ENCODE assay signal across 8 cellular contexts in the genomic region with DNA sequence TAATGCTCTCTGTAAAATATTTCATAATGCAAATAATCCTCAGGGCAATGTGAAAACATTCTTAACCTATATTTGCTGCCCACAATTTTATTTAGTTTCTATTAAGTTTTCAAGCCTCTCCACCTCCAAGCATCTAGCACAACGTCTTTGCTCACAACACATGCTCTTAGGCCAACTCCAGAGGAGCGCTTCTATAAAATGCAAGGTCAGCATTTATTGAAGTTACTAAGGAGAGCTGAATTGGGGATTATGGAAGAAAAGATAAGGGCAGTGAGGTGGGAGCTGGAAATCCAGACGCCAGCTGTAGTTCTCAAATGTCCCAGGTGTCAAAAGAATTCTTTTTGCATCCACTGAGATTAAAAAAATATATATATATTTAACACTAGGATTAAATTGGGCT. TPM values are rescaled to one million over a fixed set of nuclear protein-coding genes. Genes with fewer than 3 reads are reported as not detected.
DNase-seq lines count a peak whose midpoint lies in the region; ATAC-seq and TF ChIP-seq lines count a peak whose summit lies in the region.

No MANE protein-coding gene starts in this region.

- H3K27me3 Mint-ChIP-seq in CD14-positive monocyte (ENCODE audit: low read depth in 3 of 3) (peaks cover 0 to 2% (median 0%) of the 10 kb centered on the region in 3 donors), chondrocyte (ENCODE audit: low read depth) (no peaks in the 10 kb centered on the region)
- no peaks in the 10 kb centered on the region for H3K27me3 Mint-ChIP-seq in natural killer cell treated with Interleukin-12 subunit alpha and Interleukin-12 subunit beta and Interleukin-15 and Interleukin-18, amount 100 ng/mL, for 72 hours

- H3K27ac ChIP-seq in KOPT-K1 (ENCODE audit: low read depth, low read length, poor library complexity, severe bottlenecking) (peak overlapping the region; percentile 83), foreskin keratinocyte (no peak overlapping the region)

- TF ChIP-seq CTCF in CD14-positive monocyte (IDR thresholded peaks at IDR 0.05) (no peak), chondrocyte (IDR thresholded peaks at IDR 0.05) (no peak), foreskin keratinocyte (conservative IDR thresholded peaks at IDR 0.05) (no peak)

- H3K9me3 ChIP-seq in KOPT-K1 (ENCODE audit: insufficient read depth, low read length, poor library complexity, severe bottlenecking): peaks cover 26% of the 10 kb centered on the region

- H3K27ac Mint-ChIP-seq in CD14-positive monocyte (peak overlapping the region in 4 of 7 donors; percentile 33 to 63 (median 38)), chondrocyte (ENCODE audit: unreplicated experiment) (no peak overlapping the region)
- H3K27ac Mint-ChIP-seq in natural killer cell treated with Interleukin-12 subunit alpha and Interleukin-12 subunit beta and Interleukin-15 and Interleukin-18, amount 100 ng/mL, for 72 hours: peak overlapping the region; percentile 95

- no peaks in the 10 kb centered on the region for H3K27me3 ChIP-seq in foreskin keratinocyte

- no peaks in the 10 kb centered on the region for H3K4me1 ChIP-seq in foreskin keratinocyte

- ATAC-seq in natural killer cell treated with Interleukin-12 subunit alpha and Interleukin-12 subunit beta and Interleukin-15 and Interleukin-18, amount 100 ng/mL, for 72 hours: no peak
- ATAC-seq in foreskin keratinocyte (no peak), GM21447 (IDR thresholded peaks at IDR 0.05; ENCODE audit: unreplicated experiment) (no peak)

- peaks cover 16% of the 10 kb centered on the region for H3K36me3 ChIP-seq in KOPT-K1 (ENCODE audit: insufficient read depth, low read length)

- intact Hi-C loops in CD14-positive monocyte (cut with micrococcal nuclease): loop anchor here (5.0 to 10.0 kb wide), 4 partner anchors 144 to 647 kb away; a partner anchor contains a TSS

- peaks cover 21% of the 10 kb centered on the region for H3K4me1 Mint-ChIP-seq in CD14-positive monocyte
- H3K4me1 Mint-ChIP-seq in chondrocyte (ENCODE audit: low read depth): peaks cover 24% of the 10 kb centered on the region
- H3K4me1 Mint-ChIP-seq in natural killer cell treated with Interleukin-12 subunit alpha and Interleukin-12 subunit beta and Interleukin-15 and Interleukin-18, amount 100 ng/mL, for 72 hours (ENCODE audit: low read depth in 2 of 2): peaks cover 29 to 30% of the 10 kb centered on the region in 2 donors

- H3K9me3 Mint-ChIP-seq in CD14-positive monocyte (peaks cover 8 to 17% (median 10%) of the 10 kb centered on the region in 7 donors), chondrocyte (ENCODE audit: low read depth) (peaks cover 9% of the 10 kb centered on the region)
- peaks cover 4% of the 10 kb centered on the region for H3K9me3 Mint-ChIP-seq in natural killer cell treated with Interleukin-12 subunit alpha and Interleukin-12 subunit beta and Interleukin-15 and Interleukin-18, amount 100 ng/mL, for 72 hours

- no peak for DNase-seq in CD14-positive monocyte (ENCODE audit: low spot score)
- DNase-seq in chondrocyte (ENCODE audit: low spot score): no peak
- no peak for DNase-seq in natural killer cell treated with Interleukin-12 subunit alpha and Interleukin-12 subunit beta and Interleukin-15 and Interleukin-18, amount 100 ng/mL, for 72 hours (ENCODE audit: low spot score)
- no peak for DNase-seq in midbrain (lab: John Stamatoyannopoulos, UW)
- no peak for DNase-seq in foreskin keratinocyte
- no peak for DNase-seq in nucleus accumbens (lab: John Stamatoyannopoulos, UW)

- peak overlapping the region in 1 of 2 donors; percentile 94 for H3K4me3 Mint-ChIP-seq in CD14-positive monocyte
- H3K4me3 Mint-ChIP-seq in chondrocyte (ENCODE audit: unreplicated experiment): peak overlapping the region; percentile 93
- H3K4me3 Mint-ChIP-seq in natural killer cell treated with Interleukin-12 subunit alpha and Interleukin-12 subunit beta and Interleukin-15 and Interleukin-18, amount 100 ng/mL, for 72 hours: peak overlapping the region; percentile 87

- H3K36me3 Mint-ChIP-seq in CD14-positive monocyte (peaks cover 12 to 14% of the 10 kb centered on the region in 2 donors), chondrocyte (ENCODE audit: low read depth) (peaks cover 10% of the 10 kb centered on the region)
- H3K36me3 Mint-ChIP-seq in natural killer cell treated with Interleukin-12 subunit alpha and Interleukin-12 subunit beta and Interleukin-15 and Interleukin-18, amount 100 ng/mL, for 72 hours: peaks cover 8% of the 10 kb centered on the region

RNA-seq across cellular contexts. Expression of a gene that starts 1.0 kb away (rescaled TPM):
- 10 to 100 TPM; 11.5 to 14.9 TPM for polyA plus RNA-seq in CD14-positive monocyte
- 17.0 to 22.5 TPM (median 17.1 TPM) in 3 replicates for total RNA-seq in chondrocyte
- 10 to 100 TPM; 19.5 to 25.3 TPM for total RNA-seq in natural killer cell treated with Interleukin-12 subunit alpha and Interleukin-12 subunit beta and Interleukin-15 and Interleukin-18, amount 100 ng/mL, for 72 hours
- 17.8 and 18.9 TPM in 2 replicates for total RNA-seq in foreskin keratinocyte
- 7.6 and 8.6 TPM in 2 replicates for polyA plus RNA-seq in foreskin keratinocyte

RNA-seq across cellular contexts. Expression of a gene that starts 1.2 kb away (rescaled TPM):
- polyA plus RNA-seq in CD14-positive monocyte (1 to 10 TPM; 6.9 to 7.9 TPM), foreskin keratinocyte (4.7 and 6.2 TPM in 2 replicates)
- total RNA-seq in chondrocyte (18.0 to 22.2 TPM (median 22.2 TPM) in 3 replicates), foreskin keratinocyte (10.9 and 12.4 TPM in 2 replicates)
- total RNA-seq in natural killer cell treated with Interleukin-12 subunit alpha and Interleukin-12 subunit beta and Interleukin-15 and Interleukin-18, amount 100 ng/mL, for 72 hours: 10 to 100 TPM; 18.6 to 19.9 TPM

RNA-seq across cellular contexts. Expression of a gene that starts 59.3 kb away (rescaled TPM):
- polyA plus RNA-seq in CD14-positive monocyte (under 1 TPM in 1 of 2 donors, not detected in 1; 0.38 TPM), foreskin keratinocyte (not detected in 2 replicates)
- total RNA-seq in chondrocyte (0.27 to 0.40 TPM in 2 of 3 replicates, not detected in the other), foreskin keratinocyte (not detected in 2 replicates)
- 1 to 10 TPM in 1 of 2 donors, under 1 TPM in 1; 1.00 to 1.8 TPM for total RNA-seq in natural killer cell treated with Interleukin-12 subunit alpha and Interleukin-12 subunit beta and Interleukin-15 and Interleukin-18, amount 100 ng/mL, for 72 hours
